1 cellular context compared by ENCODE assay signal in genomic region chr9:127958728-127959127, GRCh38.
TF ChIP-seq lines count a peak whose summit lies in the region.

No MANE protein-coding gene starts in this region.

TF ChIP-seq in K562, 482 proteins besides CTCF, POLR2A, EP300 and RAD21:
- no peak for TF ChIP-seq YBX1 (IDR thresholded peaks at IDR 0.05)
- TF ChIP-seq YY1 (IDR thresholded peaks at IDR 0.05; ENCODE audit: borderline replicate concordance in 1 of 3, control insufficient read depth in 1 of 3, extremely low read depth in 1 of 3, insufficient read depth in 3 of 3, insufficient read length in 1 of 3, insufficient replicate concordance in 2 of 3, low read depth in 1 of 3, low read length in 2 of 3): no peak
- no peak for TF ChIP-seq TRIM28 (IDR thresholded peaks at IDR 0.05)
- 0 out of 2 replicates have a peak, but pooled peaks have one; percentile 33 for TF ChIP-seq SMARCA5 (IDR thresholded peaks at IDR 0.05)
- no peak for TF ChIP-seq SRF (CRISPR knock-in tag; IDR thresholded peaks at IDR 0.05)
- TF ChIP-seq KDM1A (IDR thresholded peaks at IDR 0.05): 0 out of 4 replicates have a peak, but pooled peaks of 1 of the 2 experiments have one; percentile 13
- no peak for TF ChIP-seq ZNF512 (tag; IDR thresholded peaks at IDR 0.05)
- TF ChIP-seq BCOR (IDR thresholded peaks at IDR 0.05): peak; percentile 63; the same call in 1 of the 2 replicates
- TF ChIP-seq PHB2 (IDR thresholded peaks at IDR 0.05; ENCODE audit: low read depth): no peak
TF ChIP-seq in K562: peak in this region for 3.
